23 cellular contexts compared by ENCODE assay signal in genomic region chr4:140219567-140219966, GRCh38.
A peak's percentile ranks its signal among the peaks of the same experiment; 100 is the strongest.
DNase-seq lines count a peak whose midpoint lies in the region; ATAC-seq, FAIRE-seq and TF ChIP-seq lines count a peak whose summit lies in the region.
"Had no signal": no experiment of that assay in that cellular context is flagged by ENCODE, and none has a peak within 500 bp of the region (broad histone marks: within the 10 kb centered on the region; RNA-seq: fewer than 3 reads in every experiment).

No MANE protein-coding gene starts in this region.

- no peak overlapping the region for H3K23ac ChIP-seq in H1 (ENCODE audit: insufficient read length)

- H3K4ac ChIP-seq in H1 (replicated peaks; ENCODE audit: insufficient read length, low read depth, low read length): no peak overlapping the region

- no peaks in the 10 kb centered on the region for H3K9me3 ChIP-seq in HUES6 (ENCODE audit: control insufficient read depth, insufficient read depth, low read depth, low read length)
- no peaks in the 10 kb centered on the region for H3K9me3 ChIP-seq in H1 (ENCODE audit: insufficient read depth in 2 of 2, low read depth in 1 of 2, low read length in 1 of 2)
- no peaks in the 10 kb centered on the region for H3K9me3 ChIP-seq in MM.1S (replicated peaks; ENCODE audit: insufficient read depth, low read length)
- H3K9me3 ChIP-seq: Caco-2, SJSA1 had no signal

- TF ChIP-seq RAD21 in H1 (IDR thresholded peaks at IDR 0.05 in 1 of 2, conservative IDR thresholded peaks at IDR 0.05 in 1 of 2; ENCODE audit: low read depth in 2 of 2, low read length in 2 of 2): no peak

- H3K9me3 Mint-ChIP-seq in GM23338: no peaks in the 10 kb centered on the region
- H3K9me3 Mint-ChIP-seq in nephron progenitor cell: no peaks in the 10 kb centered on the region
- H3K9me3 Mint-ChIP-seq: CD8-positive, alpha-beta T cell had no signal

- H3K27me3 Mint-ChIP-seq in GM23338 (ENCODE audit: insufficient read depth, low read depth, poor library complexity) (peaks cover 5% of the 10 kb centered on the region), nephron progenitor cell (ENCODE audit: low read depth, poor library complexity) (no peaks in the 10 kb centered on the region)

- H2BK5ac ChIP-seq in H1 (ENCODE audit: low read depth, low read length): peak overlapping the region; percentile 92; the same call in 1 of the 2 replicates

- H3K18ac ChIP-seq in H1 (ENCODE audit: extremely low read depth, low read length): no peak overlapping the region; the same call in 1 of the 2 replicates

- H3K36me3 ChIP-seq in GM23338 (ENCODE audit: insufficient read depth) (no peaks in the 10 kb centered on the region), HUES6 (ENCODE audit: control insufficient read depth, insufficient read depth, low read length) (no peaks in the 10 kb centered on the region), H1 (ENCODE audit: control insufficient read depth in 2 of 4, insufficient read depth in 4 of 4, low read length in 3 of 4) (no peaks in the 10 kb centered on the region), MM.1S (replicated peaks; ENCODE audit: insufficient read depth, low read length) (no peaks in the 10 kb centered on the region)
- H3K36me3 ChIP-seq: SJSA1 had no signal

- H3K4me3 Mint-ChIP-seq in GM23338 (no peak overlapping the region), nephron progenitor cell (no peak overlapping the region)
- H3K4me3 Mint-ChIP-seq: CD8-positive, alpha-beta T cell had no signal

- no peaks in the 10 kb centered on the region for H3K79me2 ChIP-seq in GM23338 (replicated peaks; ENCODE audit: insufficient read depth)
- H3K79me2 ChIP-seq in H1 (ENCODE audit: control insufficient read depth in 1 of 2, insufficient read depth in 2 of 2, low read length in 2 of 2): no peaks in the 10 kb centered on the region
- no peaks in the 10 kb centered on the region for H3K79me2 ChIP-seq in MM.1S (ENCODE audit: low read length)

- 85% methylated on average over 2 of the region's 2 CpGs; no CpG with 5 or more reads in 1 of the 2 experiments for WGBS in H1 (ENCODE audit: extremely low coverage in 1 of 2, insufficient coverage in 1 of 2, insufficient read length in 1 of 2, insufficient replicate concordance in 2 of 2, low coverage in 1 of 2, low lambda C conversion rate in 2 of 2, missing lambda C conversion rate in 1 of 2), 2 experiments

- H2BK15ac ChIP-seq in H1 (ENCODE audit: low read length): no peak overlapping the region; the same call in 1 of the 2 replicates

- H3K4me2 ChIP-seq in GM23338 (peak overlapping the region; percentile 62; the same call in 1 of the 2 replicates), H1 (ENCODE audit: insufficient read depth in 1 of 2, low read depth in 2 of 2, low read length in 2 of 2) (no peak overlapping the region), MM.1S (ENCODE audit: low read depth, low read length) (no peak overlapping the region)

- H3K36me3 Mint-ChIP-seq in GM23338 (ENCODE audit: low read depth) (no peaks in the 10 kb centered on the region), nephron progenitor cell (ENCODE audit: low read depth) (no peaks in the 10 kb centered on the region)
- H3K36me3 Mint-ChIP-seq: CD8-positive, alpha-beta T cell had no signal

- TF ChIP-seq POLR2A in H1 (IDR thresholded peaks at IDR 0.05; ENCODE audit: control extremely low read depth in 1 of 2, low read depth in 2 of 2, low read length in 2 of 2): no peak

- CTCF ChIA-PET in H1 (lab: Charles Lee; ENCODE audit: partially characterized antibody): interaction anchor here (1.3 to 1.9 kb wide), 2 partner anchors 15 to 206 kb away, joined by 4 to 5 read pairs; no protein-coding TSS in a partner anchor

- H4K20me1 ChIP-seq in GM23338 (replicated peaks; ENCODE audit: insufficient read depth) (no peaks in the 10 kb centered on the region), H1 (replicated peaks in 1 of 2; ENCODE audit: control insufficient read depth in 1 of 2, insufficient read depth in 2 of 2, low read length in 2 of 2) (no peaks in the 10 kb centered on the region), MM.1S (ENCODE audit: insufficient read depth, low read length) (no peaks in the 10 kb centered on the region)

- H3K27ac ChIP-seq in GM23338 (ENCODE audit: low read depth) (peak overlapping the region; percentile 79), HUES6 (ENCODE audit: low read depth, low read length) (peak overlapping the region; percentile 48; the same call in 1 of the 2 replicates), H1 (ENCODE audit: low read depth, low read length) (no peak overlapping the region), MM.1S (ENCODE audit: low read length) (no peak overlapping the region)
- H3K27ac ChIP-seq: C4-2B, SJSA1 had no signal

- H3K56ac ChIP-seq in H1 (replicated peaks; ENCODE audit: insufficient read length, low read depth, low read length): no peak overlapping the region

- no peaks in the 10 kb centered on the region for H3F3A ChIP-seq in GM23338 (replicated peaks; ENCODE audit: low read depth)
- no peaks in the 10 kb centered on the region for H3F3A ChIP-seq in MM.1S (ENCODE audit: insufficient read depth, low read length)

- H3K4me1 Mint-ChIP-seq in GM23338 (peaks cover 3% of the 10 kb centered on the region), nephron progenitor cell (peaks cover 11% of the 10 kb centered on the region)

- H3K79me1 ChIP-seq in H1 (ENCODE audit: low read depth, low read length): no peaks in the 10 kb centered on the region

- peak overlapping the region; percentile 24 for H2BK120ac ChIP-seq in H1 (replicated peaks; ENCODE audit: low read depth, low read length)

- FAIRE-seq in H1 (lab: Jason Lieb, UNC): no peak
- FAIRE-seq: G401.6 had no signal

- DNase-seq in GM23338 (ENCODE audit: low spot score) (no peak), H1 (ENCODE audit: low read depth in 1 of 2, low spot score in 2 of 2) (peak in 1 of 2 experiments; percentile 45), nephron progenitor cell (no peak), MM.1S (no peak)
- DNase-seq in central memory CD4-positive, alpha-beta T cell: no peak
- DNase-seq: Caco-2; CD8-positive, alpha-beta T cell; DMS153; H7; NCI-H1105 treated with DMSO at 0.1 percent for 48 hours; NCI-H146; NCI-H1930; NCI-H2107; NCI-H446; NCI-H524 treated with DMSO at 0.1 percent for 48 hours; NCI-H774; Right ventricle myocardium superior; RPMI8226 had no signal

- no peak overlapping the region for H2AK5ac ChIP-seq in H1 (ENCODE audit: low read depth, low read length)

- no peak overlapping the region for H4K5ac ChIP-seq in H1 (ENCODE audit: insufficient read length, low read depth, low read length)

- no peaks in the 10 kb centered on the region for H3K27me3 ChIP-seq in GM23338 (ENCODE audit: insufficient read depth)
- no peaks in the 10 kb centered on the region for H3K27me3 ChIP-seq in HUES6 (ENCODE audit: control insufficient read depth, insufficient read depth, low read length)
- no peaks in the 10 kb centered on the region for H3K27me3 ChIP-seq in H1 (replicated peaks in 1 of 4; ENCODE audit: control insufficient read depth in 3 of 4, extremely low read depth in 1 of 4, insufficient read depth in 3 of 4, low read length in 3 of 4)
- H3K27me3 ChIP-seq in MM.1S (replicated peaks; ENCODE audit: insufficient read depth, low read length): no peaks in the 10 kb centered on the region
- H3K27me3 ChIP-seq: SJSA1 had no signal

- H2BK12ac ChIP-seq in H1 (ENCODE audit: low read depth, low read length): no peak overlapping the region; the same call in 1 of the 2 replicates

- H3K4me3 ChIP-seq in GM23338: no peak overlapping the region
- no peak overlapping the region for H3K4me3 ChIP-seq in HUES6 (ENCODE audit: low read depth, low read length)
- no peak overlapping the region for H3K4me3 ChIP-seq in H1 (ENCODE audit: extremely low read depth in 1 of 4, insufficient read depth in 2 of 4, low read depth in 3 of 4, low read length in 4 of 4)
- no peak overlapping the region for H3K4me3 ChIP-seq in MM.1S (ENCODE audit: low read length)
- H3K4me3 ChIP-seq: SJSA1 had no signal

- H3K27ac Mint-ChIP-seq in GM23338 (peak overlapping the region; percentile 28; the same call in 1 of the 2 replicates), nephron progenitor cell (peak overlapping the region; percentile 15)
- H3K27ac Mint-ChIP-seq: CD8-positive, alpha-beta T cell had no signal

- no peak overlapping the region for H3K14ac ChIP-seq in H1 (ENCODE audit: insufficient read length)

- H2AFZ ChIP-seq in GM23338 (peak overlapping the region; percentile 44; the same call in 1 of the 2 replicates), H1 (ENCODE audit: low read length) (no peak overlapping the region), MM.1S (ENCODE audit: low read length) (no peak overlapping the region)

- H3K9me2 ChIP-seq in GM23338 (ENCODE audit: insufficient read depth) (no peaks in the 10 kb centered on the region), MM.1S (replicated peaks; ENCODE audit: insufficient read depth, low read length) (no peaks in the 10 kb centered on the region)

- POLR2A ChIA-PET in H1 (lab: Charles Lee; ENCODE audit: partially characterized antibody): interaction anchor here (0.6 to 1.0 kb wide), 2 partner anchors 18 to 1523 kb away, joined by 4 to 5 read pairs; no protein-coding TSS in a partner anchor

- H4K91ac ChIP-seq in H1 (replicated peaks; ENCODE audit: insufficient read length, low read length): no peak overlapping the region

- peak overlapping the region; percentile 28 for H3K9ac ChIP-seq in HUES6 (ENCODE audit: low read length)
- H3K9ac ChIP-seq in H1 (replicated peaks in 1 of 4; ENCODE audit: extremely low read depth in 1 of 4, low read depth in 3 of 4, low read length in 3 of 4): no peak overlapping the region
- H3K9ac ChIP-seq in MM.1S (ENCODE audit: low read length): no peak overlapping the region

- ATAC-seq in GM23338: peak; percentile 54
- no peak for ATAC-seq in GM21825 (IDR thresholded peaks at IDR 0.05; ENCODE audit: unreplicated experiment)
- ATAC-seq: CD8-positive, alpha-beta T cell had no signal

- peaks cover 26% of the 10 kb centered on the region for H3K4me1 ChIP-seq in GM23338 (ENCODE audit: insufficient read depth)
- H3K4me1 ChIP-seq in HUES6 (ENCODE audit: control insufficient read depth, insufficient read depth, low read length): peaks cover 17% of the 10 kb centered on the region
- H3K4me1 ChIP-seq in H1 (replicated peaks in 1 of 4; ENCODE audit: control insufficient read depth in 3 of 4, insufficient read depth in 4 of 4, low read length in 3 of 4): peaks cover 0 to 10% (median 3%) of the 10 kb centered on the region in 4 experiments; a peak in 4 of 7 replicates
- H3K4me1 ChIP-seq in MM.1S (ENCODE audit: low read length): no peaks in the 10 kb centered on the region
- H3K4me1 ChIP-seq: Caco-2 had no signal

- TF ChIP-seq CTCF in GM23338 (conservative IDR thresholded peaks at IDR 0.05; ENCODE audit: low read depth in 2 of 2) (no peak), H1 (IDR thresholded peaks at IDR 0.05; ENCODE audit: control extremely low read depth in 1 of 3, insufficient read depth in 1 of 3, low read depth in 1 of 3, low read length in 3 of 3) (no peak), nephron progenitor cell (IDR thresholded peaks at IDR 0.05) (no peak), MM.1S (IDR thresholded peaks at IDR 0.05; ENCODE audit: low read length) (no peak)

- no peak overlapping the region for H4K8ac ChIP-seq in H1 (ENCODE audit: extremely low read depth, insufficient read depth, low read length)

- H3K23me2 ChIP-seq in H1 (ENCODE audit: low read depth, low read length): no peaks in the 10 kb centered on the region

- peak overlapping the region; percentile 66; the same call in 1 of the 2 replicates for H2BK20ac ChIP-seq in H1 (ENCODE audit: low read length)

- no peak for TF ChIP-seq EP300 in H1 (IDR thresholded peaks at IDR 0.05; ENCODE audit: borderline replicate concordance in 1 of 2, low read depth in 2 of 2, low read length in 2 of 2)

Comparison
In these comparisons a context has a peak if more than half of its experiments do, and no peak if none do; other contexts are left out.
1. H3K27ac ChIP-seq: peak in GM23338 (single experiment) and HUES6 (single experiment); none in H1 (single experiment) and MM.1S (single experiment).